In the genomic region with DNA sequence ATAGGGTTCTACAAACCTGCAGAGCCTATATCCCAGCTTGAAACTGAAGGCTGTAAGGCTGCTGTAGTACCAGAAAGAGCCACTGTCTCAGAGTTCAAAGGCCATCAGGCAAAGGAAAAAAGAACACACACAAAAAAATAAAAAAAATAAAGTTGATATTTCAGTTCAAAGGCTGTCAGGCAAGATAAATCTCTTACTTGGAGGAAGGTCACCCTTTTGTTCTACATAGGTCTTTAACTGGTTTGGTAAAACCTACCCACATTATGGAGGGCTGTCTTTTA, we compare ENCODE assay signal across 32 cellular contexts. TPM values are rescaled to one million over a fixed set of nuclear protein-coding genes. Genes with fewer than 3 reads are reported as not detected.
DNase-seq lines count a peak whose midpoint lies in the region; TF ChIP-seq lines count a peak whose summit lies in the region.
"Had no signal": no experiment of that assay in that cellular context is flagged by ENCODE, and none has a peak within 500 bp of the region (broad histone marks: within the 10 kb centered on the region; RNA-seq: fewer than 3 reads in every experiment).

No MANE protein-coding gene starts in this region.

- H3K27ac ChIP-seq in GM23248 (peak overlapping the region; percentile 75), spleen (peak overlapping the region in 5 of 8 donors; percentile 16 to 43 (median 37)), esophagus muscularis mucosa (replicated peaks in 1 of 4) (no peak overlapping the region), ascending aorta (no peak overlapping the region)
- H3K27ac ChIP-seq: C4-2B, left ventricle myocardium inferior, right lobe of liver, transverse colon, WERI-Rb-1 had no signal

- in situ Hi-C loops in GM23248 (cut with MboI) (no loop called here), astrocyte of the spinal cord (cut with HindIII; ENCODE audit: low sequenced_read_pairs) (no loop called here)

- no peak overlapping the region for H3K9ac ChIP-seq in GM23248

- no peaks in the 10 kb centered on the region for H3K9me2 ChIP-seq in GM23248 (ENCODE audit: insufficient read depth)

- no peak overlapping the region for H3K4me3 ChIP-seq in GM23248
- H3K4me3 ChIP-seq in astrocyte of the spinal cord (ENCODE audit: low read depth, low read length): no peak overlapping the region
- H3K4me3 ChIP-seq in fibroblast of pulmonary artery (replicated peaks; ENCODE audit: low read depth, low read length): no peak overlapping the region
- no peak overlapping the region for H3K4me3 ChIP-seq in spleen
- no peak overlapping the region for H3K4me3 ChIP-seq in esophagus muscularis mucosa
- H3K4me3 ChIP-seq in ascending aorta: no peak overlapping the region
- H3K4me3 ChIP-seq: GM23338, left ventricle myocardium inferior, right lobe of liver, transverse colon had no signal

- TF ChIP-seq POLR2A in spleen (IDR thresholded peaks at IDR 0.05): no peak
- no peak for TF ChIP-seq POLR2A in esophagus muscularis mucosa (IDR thresholded peaks at IDR 0.05; ENCODE audit: low read depth)

- peak; percentile 20 for TF ChIP-seq CTCF in astrocyte of the spinal cord (IDR thresholded peaks at IDR 0.05; ENCODE audit: low read depth, low read length)
- peak; percentile 4 for TF ChIP-seq CTCF in fibroblast of pulmonary artery (IDR thresholded peaks at IDR 0.05; ENCODE audit: low read length, missing control alignments)
- TF ChIP-seq CTCF in spleen (IDR thresholded peaks at IDR 0.05 in 8 of 11, conservative IDR thresholded peaks at IDR 0.05 in 3 of 11): no peak
- no peak for TF ChIP-seq CTCF in esophagus muscularis mucosa (IDR thresholded peaks at IDR 0.05)
- no peak for TF ChIP-seq CTCF in ascending aorta (IDR thresholded peaks at IDR 0.05)

- no peaks in the 10 kb centered on the region for H4K20me1 ChIP-seq in GM23248 (ENCODE audit: insufficient read depth)

- H3K36me3 ChIP-seq in GM23248 (ENCODE audit: low read depth) (no peaks in the 10 kb centered on the region), spleen (no peaks in the 10 kb centered on the region), esophagus muscularis mucosa (no peaks in the 10 kb centered on the region), ascending aorta (no peaks in the 10 kb centered on the region)
- H3K36me3 ChIP-seq: left ventricle myocardium inferior, right lobe of liver, transverse colon, WERI-Rb-1 had no signal

- H3K27me3 ChIP-seq in GM23248 (replicated peaks; ENCODE audit: insufficient read depth): no peaks in the 10 kb centered on the region
- no peaks in the 10 kb centered on the region for H3K27me3 ChIP-seq in spleen (replicated peaks in 1 of 7)
- H3K27me3 ChIP-seq in esophagus muscularis mucosa: no peaks in the 10 kb centered on the region
- H3K27me3 ChIP-seq in ascending aorta: no peaks in the 10 kb centered on the region
- H3K27me3 ChIP-seq: right lobe of liver, transverse colon had no signal

- H3K9me3 ChIP-seq in GM23248 (ENCODE audit: low read depth): no peaks in the 10 kb centered on the region
- no peaks in the 10 kb centered on the region for H3K9me3 ChIP-seq in spleen
- no peaks in the 10 kb centered on the region for H3K9me3 ChIP-seq in esophagus muscularis mucosa
- H3K9me3 ChIP-seq in ascending aorta: no peaks in the 10 kb centered on the region
- H3K9me3 ChIP-seq: Caco-2, left ventricle myocardium inferior, right lobe of liver, transverse colon had no signal

- H3F3A ChIP-seq in GM23248 (ENCODE audit: insufficient read depth): peaks cover 38% of the 10 kb centered on the region

- H3K4me1 ChIP-seq in GM23248 (ENCODE audit: insufficient read depth) (peaks cover 37% of the 10 kb centered on the region), spleen (peaks cover 0 to 10% (median 0%) of the 10 kb centered on the region in 6 donors), esophagus muscularis mucosa (peaks cover 0 to 18% (median 16%) of the 10 kb centered on the region in 4 donors), ascending aorta (peaks cover 0 to 15% of the 10 kb centered on the region in 2 donors)
- H3K4me1 ChIP-seq: Caco-2, left ventricle myocardium inferior, right lobe of liver, transverse colon had no signal

- DNase-seq in GM23248: no peak
- DNase-seq in astrocyte of the spinal cord (ENCODE audit: low read depth, low spot score): no peak
- DNase-seq in fibroblast of pulmonary artery (ENCODE audit: low read depth): no peak
- no peak for DNase-seq in spleen
- no peak for DNase-seq in mucosa of gallbladder (ENCODE audit: low spot score)
- DNase-seq in esophagus muscularis mucosa (ENCODE audit: extremely low spot score): no peak
- no peak for DNase-seq in ascending aorta (ENCODE audit: low spot score in 2 of 2)
- no peak for DNase-seq in T-helper 1 cell
- DNase-seq: activated CD4-positive, alpha-beta T cell treated with anti-CD3 and anti-CD28 coated beads for 48 hours; activated CD8-positive, alpha-beta memory T cell treated with anti-CD3 and anti-CD28 coated beads for 24 hours; activated effector memory CD4-positive, alpha-beta T cell treated with Interleukin-2 at 50 U/mL for 16 hours; amygdala; caudate nucleus; DMS79 treated with DMSO at 0.1 percent for 48 hours; GF-D8; left ventricle myocardium inferior; NCI-H1048; NCI-H446 treated with DMSO at 0.1 percent for 48 hours; NCI-H774; right lobe of liver; SIG-M5; stimulated activated CD4-positive, alpha-beta T cell treated with anti-CD3 and anti-CD28 coated beads, Interleukin-4, amount 100 ng/mL, for 24 hours; SW 1271; T-helper 9 cell; transverse colon; WERI-Rb-1 had no signal

- intact Hi-C loops in spleen (cut with DNase I; ENCODE audit: low total_unique reads) (no loop called here), esophagus muscularis mucosa (cut with DNase I) (no loop called here), ascending aorta (cut with DNase I) (no loop called here)

- no peak for TF ChIP-seq EP300 in esophagus muscularis mucosa (IDR thresholded peaks at IDR 0.05)

- no peaks in the 10 kb centered on the region for H3K79me2 ChIP-seq in GM23248 (ENCODE audit: insufficient read depth)

- peak overlapping the region; percentile 56 for H3K4me2 ChIP-seq in GM23248 (ENCODE audit: unreplicated experiment)
- H3K4me2 ChIP-seq: GM23338 had no signal

- no peak overlapping the region for H2AFZ ChIP-seq in GM23248
- H2AFZ ChIP-seq: GM23338 had no signal

RNA-seq across cellular contexts. Expression of gene TMEM26, which starts 12.0 kb away (rescaled TPM):
- total RNA-seq in GM23248 (2014; rRNA removed; shearing (Covaris generic)): not detected in 2 replicates
- 0.04 TPM in 2 replicates for polyA plus RNA-seq in GM23248 (2016; fragmentation: Nextera tagmentation; extraction: Ambion mirVana)
- 10 to 100 TPM; 20.3 to 30.9 (median 23.0) TPM for total RNA-seq in spleen
- polyA plus RNA-seq in spleen: 1 to 10 TPM; 1.0 to 3.1 (median 2.0) TPM
- total RNA-seq in mucosa of gallbladder: 0.55 TPM
- total RNA-seq in esophagus muscularis mucosa: under 1 TPM in 3 of 4 donors, not detected in 1; 0.13 to 0.29 (median 0.17) TPM
- total RNA-seq in ascending aorta: not detected
- total RNA-seq: activated naive CD4-positive, alpha-beta T cell treated with anti-CD3 and anti-CD28 coated beads, Interleukin-2, amount 50 U/mL, for 72 hours; Caco-2; dermis blood vessel endothelial cell; HT-29 had no signal

Comparison
In these comparisons a context has a peak if more than half of its experiments do, and no peak if none do; other contexts are left out.
1. H3K27ac ChIP-seq: peak in GM23248 (single experiment) and spleen (5 of 8); none in esophagus muscularis mucosa (0 of 4) and ascending aorta (0 of 2).
2. CTCF ChIP-seq: peak in astrocyte of the spinal cord (single experiment) and fibroblast of pulmonary artery (single experiment); none in spleen (0 of 11), esophagus muscularis mucosa (0 of 3) and ascending aorta (0 of 3).
3. RNA of gene TMEM26, which starts 12.0 kb away (total RNA-seq): 20.3 to 30.9 TPM in spleen; 0.55 TPM in mucosa of gallbladder (single experiment), 0.13 to 0.29 TPM in esophagus muscularis mucosa, not detected in GM23248 and not detected in ascending aorta (single experiment); every median in the first group is over 10 times any median in the second.